In the genomic region with DNA sequence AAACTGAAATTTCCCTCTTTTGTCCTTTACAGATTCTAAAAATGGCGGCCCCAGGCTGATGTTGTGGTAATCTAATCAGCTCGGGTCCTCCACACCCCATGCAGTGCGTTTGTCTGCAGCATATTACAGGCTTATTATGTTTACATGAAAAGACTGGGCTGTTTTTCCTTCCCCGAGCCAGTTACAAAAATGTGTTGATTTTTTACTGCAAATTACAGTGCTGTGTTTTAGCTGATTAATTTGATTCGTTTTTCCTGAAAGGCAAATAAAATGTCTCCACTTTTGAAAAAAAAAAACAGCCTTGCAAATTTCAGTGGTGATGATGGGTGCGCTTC, we compare ENCODE assay signal across 8 cellular contexts. TPM values are rescaled to one million over a fixed set of nuclear protein-coding genes. Genes with fewer than 3 reads are reported as not detected.
DNase-seq lines count a peak whose midpoint lies in the region; ATAC-seq and TF ChIP-seq lines count a peak whose summit lies in the region.

No MANE protein-coding gene starts in this region.

- no peaks in the 10 kb centered on the region for H3K9me3 ChIP-seq in lower lobe of right lung
- no peaks in the 10 kb centered on the region for H3K9me3 ChIP-seq in thyroid gland

- H3K4me3 ChIP-seq in lower lobe of right lung, result peak overlapping the region; percentile 84
- peak overlapping the region; percentile 68 to 98 (median 90) for H3K4me3 ChIP-seq in thyroid gland (replicated peaks in 1 of 3)

- 4% methylated on average over 6 of the region's 6 CpGs for WGBS in thyroid gland, 2 donors

- H3K27me3 ChIP-seq in lower lobe of right lung (ENCODE audit: low read depth), result no peaks in the 10 kb centered on the region
- no peaks in the 10 kb centered on the region for H3K27me3 ChIP-seq in thyroid gland

- no peak for TF ChIP-seq POLR2A in thyroid gland (IDR thresholded peaks at IDR 0.05)

- DNase-seq in AG20443 (ENCODE audit: low spot score) (peak; percentile 21), GM20000 (ENCODE audit: low spot score) (peak; percentile 27), cerebellar cortex (ENCODE audit: low spot score) (peak; percentile 51), lower lobe of right lung (no peak), thyroid gland (peak; percentile 29 to 42), activated gamma-delta T cell treated with Interleukin-2 at 50 U/mL for 16 hours (no peak)

- peak overlapping the region; percentile 100 for H3K27ac ChIP-seq in lower lobe of right lung
- peak overlapping the region; percentile 99 to 100 (median 100) for H3K27ac ChIP-seq in thyroid gland

- ATAC-seq in lower lobe of right lung (no peak), esophagus mucosa (no peak)

- intact Hi-C loops in lower lobe of right lung (cut with DNase I), result no loop called here
- intact Hi-C loops in thyroid gland (cut with DNase I), result loop anchor here (5.0 kb wide), 1 partner anchor 33 kb away; no protein-coding TSS in a partner anchor

- H3K4me1 ChIP-seq in lower lobe of right lung, result peaks cover 44% of the 10 kb centered on the region
- peaks cover 21 to 22% of the 10 kb centered on the region in 2 donors for H3K4me1 ChIP-seq in thyroid gland

- TF ChIP-seq CTCF in GM20000 (IDR thresholded peaks at IDR 0.05; ENCODE audit: extremely low read depth, missing control alignments), result no peak
- no peak for TF ChIP-seq CTCF in lower lobe of right lung (IDR thresholded peaks at IDR 0.05)
- no peak for TF ChIP-seq CTCF in thyroid gland (IDR thresholded peaks at IDR 0.05)

- H3K36me3 ChIP-seq in lower lobe of right lung, result no peaks in the 10 kb centered on the region
- H3K36me3 ChIP-seq in thyroid gland, result no peaks in the 10 kb centered on the region

TF ChIP-seq in PFSK-1, 5 proteins besides CTCF, POLR2A, EP300 and RAD21:
- peak; percentile 9; the same call in 1 of the 2 replicates for TF ChIP-seq TAF1 (IDR thresholded peaks at IDR 0.05; ENCODE audit: borderline replicate concordance, insufficient read depth, low read length)
- TF ChIP-seq FOXP2 (optimal IDR thresholded peaks at IDR 0.05; ENCODE audit: borderline replicate concordance, extremely low read depth, extremely low read length, insufficient read depth), result no peak
- no peak for TF ChIP-seq POLR2AphosphoS5 (IDR thresholded peaks at IDR 0.05; ENCODE audit: low read depth, low read length)
- no peak for TF ChIP-seq SIN3A (IDR thresholded peaks at IDR 0.05; ENCODE audit: borderline replicate concordance, insufficient read depth, low read length)

RNA-seq across cellular contexts. Expression of a gene that starts 1.6 kb away (rescaled TPM):
- polyA plus RNA-seq in PFSK-1 (2012; ENCODE audit: insufficient read length, low read depth), result 11.7 TPM
- total RNA-seq in lower lobe of right lung (88.2 TPM), thyroid gland (100 to 1,000 TPM; 111 to 181 (median 160) TPM), esophagus mucosa (29.0 TPM)

Comparison
In these comparisons a context has a peak if more than half of its experiments do, and no peak if none do; other contexts are left out.
1. DNase-seq: peak in AG20443 (single experiment), GM20000 (single experiment), cerebellar cortex (single experiment) and thyroid gland (2 of 2); none in lower lobe of right lung (single experiment) and activated gamma-delta T cell treated with Interleukin-2 at 50 U/mL for 16 hours (single experiment).